23 cellular contexts compared by ENCODE assay signal in the genomic region with DNA sequence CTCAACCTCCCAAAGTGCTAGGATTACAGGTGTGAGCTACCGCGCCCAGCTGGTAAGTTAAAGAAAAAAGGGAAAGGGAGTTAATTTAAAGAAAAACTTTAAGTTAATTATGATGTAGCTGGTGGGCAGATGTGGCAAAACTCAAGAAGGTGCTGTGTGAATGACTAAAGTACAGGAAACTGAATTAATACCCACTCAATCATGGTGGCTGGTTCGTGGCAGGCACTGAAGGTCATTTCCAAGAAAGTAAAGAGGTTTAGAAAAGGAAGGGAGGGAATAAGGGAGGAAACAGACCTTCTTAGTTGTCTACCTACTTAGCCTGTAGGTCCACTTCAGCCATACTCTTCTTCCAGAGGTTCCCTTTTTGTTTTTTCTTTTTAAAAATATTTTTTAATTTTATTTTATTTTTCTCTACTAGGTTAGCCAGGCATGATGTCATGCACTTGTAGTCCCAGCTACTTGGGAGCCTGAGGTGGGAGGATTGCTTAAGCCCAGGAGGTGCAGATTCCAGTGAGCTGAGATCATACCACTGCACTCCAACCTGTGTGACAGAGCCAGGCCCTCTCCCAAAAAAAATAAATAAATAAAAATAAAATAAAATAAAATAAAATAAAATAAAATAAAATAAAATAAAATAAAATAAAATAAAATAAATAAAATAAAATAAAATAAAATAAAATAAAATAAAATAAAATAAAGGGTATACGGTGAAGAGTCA. TPM values are rescaled to one million over a fixed set of nuclear protein-coding genes. Genes with fewer than 3 reads are reported as not detected.
DNase-seq lines count a peak whose midpoint lies in the region; ATAC-seq, FAIRE-seq and TF ChIP-seq lines count a peak whose summit lies in the region.
"Had no signal": no experiment of that assay in that cellular context is flagged by ENCODE, and none has a peak within 500 bp of the region (broad histone marks: within the 10 kb centered on the region; RNA-seq: fewer than 3 reads in every experiment).

No MANE protein-coding gene starts in this region.

- ATAC-seq in A549 (no peak), body of pancreas (peak; percentile 65), GM19397 (IDR thresholded peaks at IDR 0.05; ENCODE audit: unreplicated experiment) (no peak), HG02870 (IDR thresholded peaks at IDR 0.05; ENCODE audit: unreplicated experiment) (no peak)
- ATAC-seq: activated T-cell treated with anti-CD3 and anti-CD28 coated beads, Interleukin-2, amount 50 U/mL, for 72 hours; left colon; naive thymus-derived CD8-positive, alpha-beta T cell had no signal

- DNase-seq in A549 (ENCODE audit: low read depth in 1 of 2, low spot score in 1 of 2) = peak in 1 of 2 experiments; percentile 42
- DNase-seq in body of pancreas = peak; percentile 23 to 52 (median 36)
- DNase-seq in left kidney (ENCODE audit: low read depth, low spot score) = peak; percentile 79
- DNase-seq in CD1c-positive myeloid dendritic cell (ENCODE audit: extremely low spot score) = no peak
- DNase-seq in substantia nigra (lab: John Stamatoyannopoulos, UW) = no peak
- DNase-seq: activated CD4-positive, alpha-beta T cell treated with anti-CD3 and anti-CD28 coated beads, Interleukin-2, amount 50 U/mL, for 48 hours; activated T-cell treated with anti-CD3 and anti-CD28 coated beads, Interleukin-2, amount 50 U/mL, for 72 hours; CD4-positive, alpha-beta T cell; IMR-90; left colon; naive thymus-derived CD8-positive, alpha-beta T cell; NCI-H1092 treated with DMSO at 0.1 percent for 48 hours; NCI-H2171 treated with DMSO at 0.1 percent for 48 hours; SHP77 treated with DMSO at 0.1 percent for 48 hours; stimulated activated CD8-positive, alpha-beta memory T cell treated with anti-CD3 and anti-CD28 coated beads, Interleukin-4, amount 100 ng/mL, for 48 hours; T1000; testis had no signal

- H3K4me1 ChIP-seq in A549 (peaks cover 4% of the 10 kb centered on the region; the same call in 1 of the 3 replicates), HUES48 (ENCODE audit: control insufficient read depth, insufficient read depth, low read length) (peaks cover 4% of the 10 kb centered on the region; the same call in 1 of the 2 replicates), body of pancreas (peaks cover 12% of the 10 kb centered on the region)
- H3K4me1 ChIP-seq: right atrium auricular region, testis had no signal

- H3K4me3 ChIP-seq in A549 (no peak overlapping the region), HUES48 (ENCODE audit: low read depth, low read length) (no peak overlapping the region), body of pancreas (no peak overlapping the region)
- H3K4me3 ChIP-seq: right atrium auricular region, testis had no signal

- 0 out of 6 replicates have a peak overlapping the region, but pooled peaks of 1 of the 2 experiments have one; percentile 26 for H3K27ac ChIP-seq in A549
- H3K27ac ChIP-seq in HUES48 (ENCODE audit: low read depth, low read length) = peak overlapping the region; percentile 26
- peak overlapping the region in 3 of 4 donors; percentile 43 to 72 (median 71) for H3K27ac ChIP-seq in body of pancreas
- no peak overlapping the region for H3K27ac ChIP-seq in substantia nigra (ENCODE audit: low read depth, low read length, poor library complexity, severe bottlenecking)
- H3K27ac ChIP-seq: right atrium auricular region, testis had no signal

- H3K9me3 ChIP-seq in A549 = no peaks in the 10 kb centered on the region
- 0 out of 2 replicates have a peak, but pooled peaks cover 2% of the 10 kb centered on the region for H3K9me3 ChIP-seq in HUES48 (ENCODE audit: control insufficient read depth, insufficient read depth, low read length)
- H3K9me3 ChIP-seq in body of pancreas = no peaks in the 10 kb centered on the region
- H3K9me3 ChIP-seq: right atrium auricular region, testis had no signal

- peak overlapping the region; percentile 25; the same call in 1 of the 3 replicates for H3K4me2 ChIP-seq in A549

- no peak for TF ChIP-seq POLR2A in A549 (IDR thresholded peaks at IDR 0.05; ENCODE audit: low read length)
- TF ChIP-seq POLR2A in body of pancreas (IDR thresholded peaks at IDR 0.05) = no peak

- intact Hi-C loops in body of pancreas (cut with DNase I) = no loop called here

- TF ChIP-seq EP300 in A549 (IDR thresholded peaks at IDR 0.05) = no peak

- no peak for FAIRE-seq in A549 (lab: Jason Lieb, UNC)
- FAIRE-seq: endothelial cell of umbilical vein, GM19239 had no signal

- H3K36me3 ChIP-seq in HUES48 (ENCODE audit: control insufficient read depth, insufficient read depth, low read length) = no peaks in the 10 kb centered on the region
- H3K36me3 ChIP-seq in body of pancreas (replicated peaks in 1 of 2; ENCODE audit: insufficient read depth in 1 of 2, low read depth in 2 of 2) = no peaks in the 10 kb centered on the region
- H3K36me3 ChIP-seq: right atrium auricular region had no signal

- 76% methylated on average over 4 of the region's 4 CpGs for WGBS in A549 (ENCODE audit: missing lambda C conversion rate)
- 77% methylated on average over 4 of the region's 4 CpGs for WGBS in body of pancreas, 2 donors

- CTCF ChIA-PET in A549 (lab: Yijun Ruan, JAX) = interaction anchor here (0.7 to 1.9 kb wide), 3 partner anchors 9 to 76 kb away, joined by 3 to 8 read pairs (median 3); no protein-coding TSS in a partner anchor

- TF ChIP-seq CTCF in A549 (IDR thresholded peaks at IDR 0.05) (no peak), body of pancreas (IDR thresholded peaks at IDR 0.05) (no peak)

- POLR2A ChIA-PET in A549 (lab: Yijun Ruan, JAX) = no interaction called here

- H3K27me3 ChIP-seq in HUES48 (ENCODE audit: control insufficient read depth, insufficient read depth, low read length) = no peaks in the 10 kb centered on the region
- H3K27me3 ChIP-seq in body of pancreas = no peaks in the 10 kb centered on the region
- H3K27me3 ChIP-seq: right atrium auricular region, testis had no signal

- H3K9ac ChIP-seq in HUES48 (ENCODE audit: low read depth, low read length) = peak overlapping the region; percentile 41; the same call in 1 of the 2 replicates

- TF ChIP-seq RAD21 in A549 (conservative IDR thresholded peaks at IDR 0.05 in 1 of 2, IDR thresholded peaks at IDR 0.05 in 1 of 2) = no peak

TF ChIP-seq in A549, 52 proteins besides CTCF, POLR2A, EP300 and RAD21:
- TF ChIP-seq USF2 (IDR thresholded peaks at IDR 0.05) = no peak
- no peak for TF ChIP-seq HES2 (IDR thresholded peaks at IDR 0.05)
- no peak for TF ChIP-seq ZNF302 (CRISPR knock-in tag; IDR thresholded peaks at IDR 0.05)
- TF ChIP-seq HMGXB4 (CRISPR knock-in tag; IDR thresholded peaks at IDR 0.05; ENCODE audit: borderline replicate concordance) = no peak
- 0 out of 4 replicates have a peak, but pooled peaks of 1 of the 2 experiments have one; percentile 43 for TF ChIP-seq CEBPB (IDR thresholded peaks at IDR 0.05)

RNA-seq across cellular contexts. Expression of gene TGM3, which starts 11.9 kb away (rescaled TPM):
- 0.14 and 0.24 TPM in 2 replicates for polyA plus RNA-seq in A549 (2011; rRNA removed)
- 0.01 TPM in 1 of 2 replicates, not detected in the other for polyA plus RNA-seq in A549 (2012; cell fraction: cytosol; rRNA removed)
- polyA plus RNA-seq in A549 (2012; cell fraction: nucleus; rRNA removed) = 0.06 and 0.10 TPM in 2 replicates
- 0.03 TPM in 1 of 3 replicates, not detected in the others for polyA plus RNA-seq in A549 (2017; fragmentation: RNase III; extraction: RNeasy Plus Mini Kit Qiagen cat#74134 plus additional on column Dnase treatment)
- polyA minus RNA-seq in A549 (2011; rRNA and poly(A)+ RNA removed) = 0.08 and 0.15 TPM in 2 replicates
- under 1 TPM in 1 of 2 donors, not detected in 1; 0.26 TPM for total RNA-seq in body of pancreas
- total RNA-seq: activated T-cell treated with anti-CD3 and anti-CD28 coated beads, Interleukin-2, amount 50 U/mL, for 72 hours; CD4-positive, alpha-beta T cell; endothelial cell of umbilical vein; IMR-90; naive thymus-derived CD8-positive, alpha-beta T cell; right atrium auricular region had no signal
- polyA plus RNA-seq: endothelial cell of umbilical vein; IMR-90; naive thymus-derived CD8-positive, alpha-beta T cell had no signal

Comparison
In these comparisons a context has a peak if more than half of its experiments do, and no peak if none do; other contexts are left out.
1. DNase-seq: peak in body of pancreas (4 of 4) and left kidney (single experiment); none in CD1c-positive myeloid dendritic cell (single experiment) and substantia nigra (0 of 49).